Comparison of ENCODE assay signal across 9 cellular contexts in the genomic region with DNA sequence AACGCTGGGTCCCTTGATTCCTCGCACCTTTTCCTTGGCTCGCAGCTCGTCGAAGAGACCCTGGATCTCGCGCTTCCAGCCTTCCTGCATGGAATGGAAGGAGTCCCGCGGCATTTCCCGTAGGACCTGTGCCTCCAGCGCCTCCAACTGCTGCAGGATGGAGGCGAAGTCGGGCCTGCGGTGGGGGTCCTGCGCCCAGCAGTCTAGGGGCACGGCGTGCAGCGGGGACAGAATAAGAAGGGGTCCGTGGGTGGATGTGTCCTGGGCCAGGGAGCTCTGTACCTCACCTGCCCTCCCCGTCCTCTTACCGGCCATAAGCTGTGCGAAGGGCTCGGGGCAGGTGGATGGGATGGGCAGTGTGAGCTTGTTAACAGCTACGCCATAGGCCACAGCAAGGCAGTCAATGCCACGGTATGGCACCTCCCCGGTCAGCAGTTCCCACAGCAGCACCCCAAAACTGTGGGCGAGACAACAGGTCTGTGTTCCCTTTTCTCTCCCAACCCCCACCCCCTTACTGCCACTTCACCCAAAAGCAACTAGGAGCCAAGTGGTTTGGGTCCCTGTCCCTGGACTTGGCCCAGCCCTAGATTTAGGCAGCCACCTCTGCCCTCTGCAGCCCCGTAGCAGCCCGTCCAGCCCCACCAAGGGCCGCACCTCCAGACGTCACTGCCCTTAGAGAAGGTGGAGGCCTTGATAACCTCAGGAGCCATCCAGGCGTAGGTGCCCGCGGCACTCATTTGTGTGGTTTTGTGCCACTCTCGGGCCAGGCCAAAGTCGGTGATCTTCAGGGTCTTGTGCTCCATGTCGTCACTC. TPM values are rescaled to one million over a fixed set of nuclear protein-coding genes. Genes with fewer than 3 reads are reported as not detected.
DNase-seq lines count a peak whose midpoint lies in the region; ATAC-seq and TF ChIP-seq lines count a peak whose summit lies in the region.
"Had no signal": no experiment of that assay in that cellular context is flagged by ENCODE, and none has a peak within 500 bp of the region (broad histone marks: within the 10 kb centered on the region; RNA-seq: fewer than 3 reads in every experiment).

No MANE protein-coding gene starts in this region.

- H3K36me3 Mint-ChIP-seq in activated CD4-positive, alpha-beta memory T cell treated with anti-CD3 and anti-CD28 coated beads, Interleukin-2, amount 10 ng/mL, durations not matched to agents 7 days and 5 days (ENCODE audit: low read depth): peaks cover 69% of the 10 kb centered on the region
- H3K36me3 Mint-ChIP-seq in activated CD4-positive, alpha-beta memory T cell treated with anti-CD3 and anti-CD28 coated beads for 36 hours: peaks cover 35% of the 10 kb centered on the region
- H3K36me3 Mint-ChIP-seq in glutamatergic neuron (ENCODE audit: unreplicated experiment): no peaks in the 10 kb centered on the region

- POLR2A ChIA-PET in activated CD4-positive, alpha-beta memory T cell treated with anti-CD3 and anti-CD28 coated beads, Interleukin-2, amount 10 ng/mL, durations not matched to agents 7 days and 5 days (lab: Charles Lee): interaction anchor here (1.4 kb wide), 1 partner anchor 172 kb away, joined by 3 read pairs; no protein-coding TSS in a partner anchor
- POLR2A ChIA-PET in activated CD4-positive, alpha-beta memory T cell treated with anti-CD3 and anti-CD28 coated beads for 36 hours (lab: Charles Lee): no interaction called here

- H3K27ac ChIP-seq in temporal lobe (ENCODE audit: low read depth, low read length): peak overlapping the region; percentile 33
- H3K27ac ChIP-seq: A549 had no signal

- intact Hi-C loops in activated CD4-positive, alpha-beta memory T cell treated with anti-CD3 and anti-CD28 coated beads for 36 hours (cut with micrococcal nuclease): no loop called here

- TF ChIP-seq CTCF in glutamatergic neuron (IDR thresholded peaks at IDR 0.05; ENCODE audit: partially characterized antibody, unreplicated experiment): no peak

- no peak overlapping the region for H3K4me3 Mint-ChIP-seq in activated CD4-positive, alpha-beta memory T cell treated with anti-CD3 and anti-CD28 coated beads, Interleukin-2, amount 10 ng/mL, durations not matched to agents 7 days and 5 days
- H3K4me3 Mint-ChIP-seq in activated CD4-positive, alpha-beta memory T cell treated with anti-CD3 and anti-CD28 coated beads for 36 hours: no peak overlapping the region
- peak overlapping the region; percentile 71 for H3K4me3 Mint-ChIP-seq in glutamatergic neuron (ENCODE audit: unreplicated experiment)
- H3K4me3 Mint-ChIP-seq: naive thymus-derived CD8-positive, alpha-beta T cell had no signal

- H3K27me3 Mint-ChIP-seq in activated CD4-positive, alpha-beta memory T cell treated with anti-CD3 and anti-CD28 coated beads, Interleukin-2, amount 10 ng/mL, durations not matched to agents 7 days and 5 days: no peaks in the 10 kb centered on the region
- no peaks in the 10 kb centered on the region for H3K27me3 Mint-ChIP-seq in activated CD4-positive, alpha-beta memory T cell treated with anti-CD3 and anti-CD28 coated beads for 36 hours
- peaks cover 11% of the 10 kb centered on the region for H3K27me3 Mint-ChIP-seq in glutamatergic neuron (ENCODE audit: unreplicated experiment)
- H3K27me3 Mint-ChIP-seq: naive thymus-derived CD8-positive, alpha-beta T cell had no signal

- peaks cover 45% of the 10 kb centered on the region for H3K4me1 Mint-ChIP-seq in activated CD4-positive, alpha-beta memory T cell treated with anti-CD3 and anti-CD28 coated beads, Interleukin-2, amount 10 ng/mL, durations not matched to agents 7 days and 5 days
- peaks cover 36% of the 10 kb centered on the region for H3K4me1 Mint-ChIP-seq in activated CD4-positive, alpha-beta memory T cell treated with anti-CD3 and anti-CD28 coated beads for 36 hours (ENCODE audit: low read depth)
- H3K4me1 Mint-ChIP-seq in glutamatergic neuron (ENCODE audit: low read depth, unreplicated experiment): peaks cover 38% of the 10 kb centered on the region

- DNase-seq in activated CD4-positive, alpha-beta memory T cell treated with anti-CD3 and anti-CD28 coated beads, Interleukin-2, amount 10 ng/mL, durations not matched to agents 7 days and 5 days: no peak
- no peak for DNase-seq in activated CD4-positive, alpha-beta memory T cell treated with anti-CD3 and anti-CD28 coated beads for 36 hours
- DNase-seq in glutamatergic neuron: no peak
- DNase-seq: naive thymus-derived CD8-positive, alpha-beta T cell; NCI-H2171 had no signal

- no peak for ATAC-seq in HG02938 (IDR thresholded peaks at IDR 0.05; ENCODE audit: unreplicated experiment)
- ATAC-seq in GM18873 (IDR thresholded peaks at IDR 0.05; ENCODE audit: low FRiP score, unreplicated experiment): no peak

- no peaks in the 10 kb centered on the region for H3K9me3 Mint-ChIP-seq in activated CD4-positive, alpha-beta memory T cell treated with anti-CD3 and anti-CD28 coated beads, Interleukin-2, amount 10 ng/mL, durations not matched to agents 7 days and 5 days
- no peaks in the 10 kb centered on the region for H3K9me3 Mint-ChIP-seq in activated CD4-positive, alpha-beta memory T cell treated with anti-CD3 and anti-CD28 coated beads for 36 hours
- H3K9me3 Mint-ChIP-seq in glutamatergic neuron (ENCODE audit: unreplicated experiment): peaks cover 7% of the 10 kb centered on the region
- H3K9me3 Mint-ChIP-seq: naive thymus-derived CD8-positive, alpha-beta T cell had no signal

- H3K27ac Mint-ChIP-seq in activated CD4-positive, alpha-beta memory T cell treated with anti-CD3 and anti-CD28 coated beads, Interleukin-2, amount 10 ng/mL, durations not matched to agents 7 days and 5 days: peak overlapping the region; percentile 16
- no peak overlapping the region for H3K27ac Mint-ChIP-seq in activated CD4-positive, alpha-beta memory T cell treated with anti-CD3 and anti-CD28 coated beads for 36 hours
- H3K27ac Mint-ChIP-seq in glutamatergic neuron (ENCODE audit: unreplicated experiment): no peak overlapping the region

- CTCF ChIA-PET in activated CD4-positive, alpha-beta memory T cell treated with anti-CD3 and anti-CD28 coated beads, Interleukin-2, amount 10 ng/mL, durations not matched to agents 7 days and 5 days (lab: Charles Lee): no interaction called here
- CTCF ChIA-PET in activated CD4-positive, alpha-beta memory T cell treated with anti-CD3 and anti-CD28 coated beads for 36 hours (lab: Charles Lee): interaction anchor here (1.1 to 1.3 kb wide), 2 partner anchors 14 to 19 kb away, joined by 3 to 9 read pairs; no protein-coding TSS in a partner anchor

RNA-seq across cellular contexts. Expression of gene MAP3K11, which starts 6.2 kb away (rescaled TPM):
- total RNA-seq in activated CD4-positive, alpha-beta memory T cell treated with anti-CD3 and anti-CD28 coated beads, Interleukin-2, amount 10 ng/mL, durations not matched to agents 7 days and 5 days: 10 to 100 TPM; 67.2 to 71.8 TPM
- total RNA-seq in activated CD4-positive, alpha-beta memory T cell treated with anti-CD3 and anti-CD28 coated beads for 36 hours: 10 to 100 TPM; 56.7 to 62.6 TPM
- 58.6 TPM for total RNA-seq in glutamatergic neuron (ENCODE audit: unreplicated experiment)
- 6.9 TPM for total RNA-seq in temporal lobe

RNA-seq across cellular contexts. Expression of gene PCNX3, which starts 7.8 kb away (rescaled TPM):
- 10 to 100 TPM; 39.8 to 40.3 TPM for total RNA-seq in activated CD4-positive, alpha-beta memory T cell treated with anti-CD3 and anti-CD28 coated beads, Interleukin-2, amount 10 ng/mL, durations not matched to agents 7 days and 5 days
- 10 to 100 TPM; 29.8 to 32.1 TPM for total RNA-seq in activated CD4-positive, alpha-beta memory T cell treated with anti-CD3 and anti-CD28 coated beads for 36 hours
- total RNA-seq in glutamatergic neuron (ENCODE audit: unreplicated experiment): 43.3 TPM
- 10.1 TPM for total RNA-seq in temporal lobe

RNA-seq across cellular contexts. Expression of gene KCNK7, which starts 12.2 kb away (rescaled TPM):
- total RNA-seq in activated CD4-positive, alpha-beta memory T cell treated with anti-CD3 and anti-CD28 coated beads, Interleukin-2, amount 10 ng/mL, durations not matched to agents 7 days and 5 days: 1 to 10 TPM in 1 of 2 experiments, under 1 TPM in 1; 0.80 to 1.0 TPM
- under 1 TPM; 0.29 to 0.31 TPM for total RNA-seq in activated CD4-positive, alpha-beta memory T cell treated with anti-CD3 and anti-CD28 coated beads for 36 hours
- total RNA-seq in glutamatergic neuron (ENCODE audit: unreplicated experiment) (0.69 TPM), temporal lobe (not detected)

RNA-seq across cellular contexts. Expression of gene SIPA1, which starts 30.1 kb away (rescaled TPM):
- total RNA-seq in activated CD4-positive, alpha-beta memory T cell treated with anti-CD3 and anti-CD28 coated beads, Interleukin-2, amount 10 ng/mL, durations not matched to agents 7 days and 5 days: 100 to 1,000 TPM; 201 to 205 TPM
- total RNA-seq in activated CD4-positive, alpha-beta memory T cell treated with anti-CD3 and anti-CD28 coated beads for 36 hours: 100 to 1,000 TPM; 163 to 167 TPM
- 21.4 TPM for total RNA-seq in glutamatergic neuron (ENCODE audit: unreplicated experiment)
- total RNA-seq in temporal lobe: 3.9 TPM

RNA-seq across cellular contexts. Expression of gene EHBP1L1, which starts 32.0 kb away (rescaled TPM):
- 100 to 1,000 TPM; 118 to 119 TPM for total RNA-seq in activated CD4-positive, alpha-beta memory T cell treated with anti-CD3 and anti-CD28 coated beads, Interleukin-2, amount 10 ng/mL, durations not matched to agents 7 days and 5 days
- 100 to 1,000 TPM; 137 to 141 TPM for total RNA-seq in activated CD4-positive, alpha-beta memory T cell treated with anti-CD3 and anti-CD28 coated beads for 36 hours
- total RNA-seq in glutamatergic neuron (ENCODE audit: unreplicated experiment): 14.2 TPM
- total RNA-seq in temporal lobe: 14.0 TPM
